8 cellular contexts compared by ENCODE assay signal in the genomic region with DNA sequence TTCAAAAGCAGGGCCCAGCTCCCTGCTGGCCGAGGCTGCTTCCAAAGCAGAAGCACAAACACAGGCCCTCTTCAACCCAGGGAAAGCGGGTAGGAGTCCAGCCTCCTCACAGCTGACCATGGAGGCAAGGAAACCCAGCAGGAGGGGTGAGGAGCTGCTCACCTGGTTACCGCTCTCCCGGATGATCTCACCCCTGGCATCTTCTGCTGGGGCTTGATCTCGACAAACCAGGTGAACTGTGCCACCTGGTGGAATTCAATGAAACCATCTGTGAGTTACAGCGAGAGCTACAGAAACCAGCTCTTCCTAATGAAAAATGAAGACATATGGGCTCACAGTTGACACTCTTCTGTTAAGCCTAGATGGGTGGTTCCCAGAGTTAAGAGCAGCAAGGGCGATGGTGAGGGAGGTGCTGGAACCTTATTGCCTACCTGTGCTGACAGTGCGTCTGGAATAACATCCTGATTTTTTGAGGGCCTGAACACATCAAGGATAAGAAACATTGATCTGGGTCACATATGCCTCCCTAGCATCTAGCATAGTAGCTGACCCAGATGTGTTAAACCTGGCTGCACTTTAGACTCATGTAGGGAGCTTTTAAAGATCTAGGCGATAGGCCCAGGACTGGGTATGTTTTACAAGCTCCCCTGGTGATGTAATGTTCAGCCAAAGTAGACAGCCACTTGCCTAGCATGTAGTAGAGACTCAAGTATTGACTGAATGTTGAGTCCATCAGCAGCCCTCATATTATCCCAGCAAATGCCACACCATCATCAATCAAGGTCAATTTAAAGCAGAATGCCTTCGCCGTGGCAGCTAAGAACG. TPM values are rescaled to one million over a fixed set of nuclear protein-coding genes. Genes with fewer than 3 reads are reported as not detected.
DNase-seq lines count a peak whose midpoint lies in the region; ATAC-seq, FAIRE-seq and TF ChIP-seq lines count a peak whose summit lies in the region.

No MANE protein-coding gene starts in this region.

- intact Hi-C loops in breast epithelium (cut with DNase I; ENCODE audit: low total_unique reads) (no loop called here), HepG2 (cut with micrococcal nuclease; ENCODE audit: unreplicated experiment) (loop anchor here (5.0 kb wide), 3 partner anchors 211 to 671 kb away; no protein-coding TSS in a partner anchor), testis (cut with DNase I; ENCODE audit: low total_unique reads) (loop anchor here (5.0 kb wide), 1 partner anchor 2001 kb away; no protein-coding TSS in a partner anchor)

- no peaks in the 10 kb centered on the region for H3K27me3 ChIP-seq in breast epithelium
- H3K27me3 ChIP-seq in HepG2 (ENCODE audit: control insufficient read depth in 1 of 2, insufficient read depth in 2 of 2, low read length in 2 of 2): no peaks in the 10 kb centered on the region
- no peaks in the 10 kb centered on the region for H3K27me3 ChIP-seq in testis

- H3K9me3 ChIP-seq in breast epithelium: no peaks in the 10 kb centered on the region
- no peaks in the 10 kb centered on the region for H3K9me3 ChIP-seq in HepG2 (ENCODE audit: low read length)
- H3K9me3 ChIP-seq in testis: no peaks in the 10 kb centered on the region

- no peak overlapping the region for H2AFZ ChIP-seq in HepG2 (ENCODE audit: low read length)

- ATAC-seq in T-cell (replicated peaks in 1 of 4) (peak; percentile 60 to 75 (median 70)), HepG2 (peak; percentile 84)

- no peak overlapping the region for H3K4me3 Mint-ChIP-seq in T-cell

- peak; percentile 90 for FAIRE-seq in HepG2 (lab: Jason Lieb, UNC)

- TF ChIP-seq EP300 in HepG2 (IDR thresholded peaks at IDR 0.05; ENCODE audit: low read depth in 2 of 2, low read length in 2 of 2): no peak
- no peak for TF ChIP-seq EP300 in HepG2 (CRISPR knock-in tag; IDR thresholded peaks at IDR 0.05; ENCODE audit: borderline replicate concordance)

- TF ChIP-seq POLR2A in breast epithelium (IDR thresholded peaks at IDR 0.05) (no peak), HepG2 (IDR thresholded peaks at IDR 0.05; ENCODE audit: insufficient read depth in 1 of 2, low read depth in 2 of 2, low read length in 2 of 2) (no peak), testis (IDR thresholded peaks at IDR 0.05) (no peak)

- peak; percentile 64 for DNase-seq in ELR (ENCODE audit: low read depth)
- DNase-seq in H4 (ENCODE audit: low spot score): peak; percentile 48
- DNase-seq in NCI-H1417 (lab: John Stamatoyannopoulos, UW): peak; percentile 84 to 97 (median 85)
- peak in 33 of 34 experiments; percentile 17 to 67 (median 56) for DNase-seq in T-cell
- peak in 1 of 2 donors; percentile 80 for DNase-seq in breast epithelium (ENCODE audit: low spot score in 2 of 2)
- DNase-seq in HepG2 (ENCODE audit: low spot score): peak; percentile 66
- DNase-seq in testis: peak; percentile 69
- DNase-seq in mesenteric fat pad (ENCODE audit: low spot score): no peak

- CTCF ChIA-PET in T-cell (lab: Charles Lee): interaction anchor here (0.6 to 3.4 kb wide), 44 partner anchors 15 to 672 kb away, joined by 3 to 85 read pairs (median 4); a partner anchor contains a TSS
- CTCF ChIA-PET in HepG2 (lab: Yijun Ruan, JAX; ENCODE audit: low intra/inter-chr PET ratio, low total read pairs): interaction anchor here (1.3 to 1.6 kb wide), 2 partner anchors 363 to 672 kb away, joined by 4 to 9 read pairs; no protein-coding TSS in a partner anchor

- H3K4me2 ChIP-seq in HepG2 (ENCODE audit: low read depth, low read length): no peak overlapping the region

- no peaks in the 10 kb centered on the region for H4K20me1 ChIP-seq in HepG2 (ENCODE audit: insufficient read depth, low read length)

- POLR2A ChIA-PET in T-cell (lab: Charles Lee): interaction anchor here (0.6 to 1.1 kb wide), 5 partner anchors 344 to 400 kb away, joined by 4 to 8 read pairs (median 5); a partner anchor contains a TSS
- POLR2A ChIA-PET in HepG2 (lab: Yijun Ruan, JAX): interaction anchor here (0.8 to 1.6 kb wide), 3 partner anchors 33 to 347 kb away, joined by 3 to 11 read pairs (median 5); a partner anchor contains a TSS

- no peaks in the 10 kb centered on the region for H3K79me2 ChIP-seq in HepG2 (ENCODE audit: insufficient read depth, low read length)

- peak; percentile 33 to 80 (median 56) for TF ChIP-seq CTCF in breast epithelium (IDR thresholded peaks at IDR 0.05)
- peak; percentile 84 for TF ChIP-seq CTCF in HepG2 (CRISPR knock-in tag; IDR thresholded peaks at IDR 0.05)
- TF ChIP-seq CTCF in testis (IDR thresholded peaks at IDR 0.05): peak in 2 of 3 experiments; percentile 26 to 31

- H3K27ac Mint-ChIP-seq in T-cell: peak overlapping the region in 1 of 2 donors; percentile 55

- BruUV-seq in HepG2 (replicated peaks; lab: Mats Ljungman, UMichigan): no TSS peak

- H3K27me3 Mint-ChIP-seq in T-cell: no peaks in the 10 kb centered on the region

- H3K36me3 Mint-ChIP-seq in T-cell: peaks cover 26% of the 10 kb centered on the region

- H3K9me3 Mint-ChIP-seq in T-cell: no peaks in the 10 kb centered on the region

- TF ChIP-seq RAD21 in HepG2 (CRISPR knock-in tag; IDR thresholded peaks at IDR 0.05): peak; percentile 82

- H3K4me3 ChIP-seq in breast epithelium (no peak overlapping the region), HepG2 (replicated peaks in 1 of 3; ENCODE audit: insufficient read depth in 1 of 3, low read depth in 2 of 3, low read length in 3 of 3) (no peak overlapping the region), testis (no peak overlapping the region)

- no peak overlapping the region for H3K9ac ChIP-seq in HepG2 (ENCODE audit: insufficient read depth, low read depth, low read length)

- in situ Hi-C loops in HepG2 (cut with HindIII; ENCODE audit: extremely low pct_ligation_motif_present, low pct_unique_long_range_greater_than_20kb): loop anchor here (10.0 kb wide), 2 partner anchors 353 to 673 kb away; no protein-coding TSS in a partner anchor

- H3K4me1 Mint-ChIP-seq in T-cell: peaks cover 28 to 51% (median 37%) of the 10 kb centered on the region in 3 donors

- 69% methylated on average over 12 of the region's 12 CpGs for WGBS in HepG2 (ENCODE audit: low lambda C conversion rate)
- WGBS in testis, 2 donors: 80 to 81% methylated on average over 11 to 12 of the region's 12 CpGs

- H3K4me1 ChIP-seq in breast epithelium (peaks cover 6 to 14% of the 10 kb centered on the region in 2 donors), HepG2 (ENCODE audit: insufficient read depth, low read length) (peaks cover 33% of the 10 kb centered on the region), testis (peaks cover 13% of the 10 kb centered on the region)

- H3K27ac ChIP-seq in breast epithelium: no peak overlapping the region
- no peak overlapping the region for H3K27ac ChIP-seq in HepG2 (ENCODE audit: extremely low read length, insufficient read depth, low read length)
- no peak overlapping the region for H3K27ac ChIP-seq in testis

- no peaks in the 10 kb centered on the region for H3K36me3 ChIP-seq in breast epithelium
- 0 out of 5 replicates have a peak, but pooled peaks cover 0 to 1% of the 10 kb centered on the region in 2 experiments for H3K36me3 ChIP-seq in HepG2 (replicated peaks in 1 of 2; ENCODE audit: control insufficient read depth in 1 of 2, insufficient read depth in 2 of 2, low read length in 2 of 2)
- no peaks in the 10 kb centered on the region for H3K36me3 ChIP-seq in testis (ENCODE audit: low read depth, missing control alignments)

RNA-seq across cellular contexts. Expression of a gene that starts 6.1 kb away (rescaled TPM):
- total RNA-seq in H4 (2014; rRNA removed; shearing (Covaris generic)): 0.27 and 2.7 TPM in 2 replicates
- total RNA-seq in T-cell (10 to 100 TPM; 18.1 to 27.8 (median 21.7) TPM), breast epithelium (10 to 100 TPM; 16.2 to 35.7 (median 16.4) TPM), HepG2 (2016; rRNA removed; fragmentation: Illumina TruSeq; extraction: Trizol) (4.8 and 7.2 TPM in 2 replicates), testis (10 to 100 TPM; 11.4 to 16.8 TPM), mesenteric fat pad (14.8 TPM)
- total RNA-seq in HepG2 (2016; cell fraction: cytosol; rRNA removed; fragmentation: Illumina TruSeq; extraction: Trizol; ENCODE audit: low read depth): 8.8 and 10.5 TPM in 2 replicates
- 5.6 and 5.7 TPM in 2 replicates for total RNA-seq in HepG2 (2016; cell fraction: insoluble cytoplasmic fraction; rRNA removed; fragmentation: Illumina TruSeq; extraction: Trizol)
- total RNA-seq in HepG2 (2016; cell fraction: membrane; rRNA removed; fragmentation: Illumina TruSeq; extraction: Trizol): 9.1 and 14.0 TPM in 2 replicates
- 6.7 TPM in 2 replicates for total RNA-seq in HepG2 (2016; cell fraction: nucleus; rRNA removed; fragmentation: Illumina TruSeq; extraction: Trizol)
- polyA plus RNA-seq in HepG2 (2011; rRNA removed) (8.4 and 12.7 TPM in 2 replicates), testis (ENCODE audit: insufficient read depth, low read depth, low replicate concordance) (15.9 TPM)
- 7.3 and 8.0 TPM in 2 replicates for polyA plus RNA-seq in HepG2 (2011; cell fraction: cytosol; rRNA removed)
- polyA plus RNA-seq in HepG2 (2011; cell fraction: nucleus; rRNA removed): 19.6 and 21.8 TPM in 2 replicates
- 10.8 and 12.0 TPM in 2 replicates for polyA plus RNA-seq in HepG2 (2012)
- polyA plus RNA-seq in HepG2 (2016; cell fraction: cytosol; fragmentation: Illumina TruSeq; extraction: Trizol; ENCODE audit: low read depth): 15.2 and 25.5 TPM in 2 replicates
- polyA plus RNA-seq in HepG2 (2016; cell fraction: insoluble cytoplasmic fraction; fragmentation: Illumina TruSeq; extraction: Trizol; ENCODE audit: low read depth): 8.8 and 9.3 TPM in 2 replicates
- polyA plus RNA-seq in HepG2 (2016; cell fraction: membrane; fragmentation: Illumina TruSeq; extraction: Trizol; ENCODE audit: low read depth): 15.3 and 19.6 TPM in 2 replicates
- polyA plus RNA-seq in HepG2 (2016; cell fraction: nucleus; fragmentation: Illumina TruSeq; extraction: Trizol; ENCODE audit: insufficient read depth, low read depth): 14.9 and 17.8 TPM in 2 replicates
- 0.89 and 5.4 TPM in 2 replicates for polyA minus RNA-seq in HepG2 (2011; rRNA and poly(A)+ RNA removed; ENCODE audit: low replicate concordance)
- polyA minus RNA-seq in HepG2 (2011; cell fraction: cytosol; rRNA and poly(A)+ RNA removed): 2.5 and 5.0 TPM in 2 replicates
- 12.2 and 18.3 TPM in 2 replicates for polyA minus RNA-seq in HepG2 (2011; cell fraction: nucleus; rRNA and poly(A)+ RNA removed)

RNA-seq across cellular contexts. Expression of a gene that starts 47.1 kb away (rescaled TPM):
- not detected in 2 replicates for total RNA-seq in H4 (2014; rRNA removed; shearing (Covaris generic))
- 1 to 10 TPM; 5.2 to 9.0 (median 8.8) TPM for total RNA-seq in T-cell
- under 1 TPM in 2 of 3 donors, not detected in 1; under 0.01 to 0.16 TPM for total RNA-seq in breast epithelium
- total RNA-seq in HepG2 (2016; rRNA removed; fragmentation: Illumina TruSeq; extraction: Trizol): 0.18 and 0.62 TPM in 2 replicates
- not detected in 2 replicates for total RNA-seq in HepG2 (2016; cell fraction: cytosol; rRNA removed; fragmentation: Illumina TruSeq; extraction: Trizol; ENCODE audit: low read depth)
- total RNA-seq in HepG2 (2016; cell fraction: insoluble cytoplasmic fraction; rRNA removed; fragmentation: Illumina TruSeq; extraction: Trizol): 0.07 and 0.58 TPM in 2 replicates
- 0.03 and 0.37 TPM in 2 replicates for total RNA-seq in HepG2 (2016; cell fraction: membrane; rRNA removed; fragmentation: Illumina TruSeq; extraction: Trizol)
- 2.0 and 2.1 TPM in 2 replicates for total RNA-seq in HepG2 (2016; cell fraction: nucleus; rRNA removed; fragmentation: Illumina TruSeq; extraction: Trizol)
- polyA plus RNA-seq in HepG2 (2011; rRNA removed): 0.37 and 0.52 TPM in 2 replicates
- polyA plus RNA-seq in HepG2 (2011; cell fraction: cytosol; rRNA removed): 0.07 and 0.09 TPM in 2 replicates
- polyA plus RNA-seq in HepG2 (2011; cell fraction: nucleus; rRNA removed): 1.9 and 2.3 TPM in 2 replicates
- polyA plus RNA-seq in HepG2 (2012): 0.20 and 0.34 TPM in 2 replicates
- 0.03 TPM in 1 of 2 replicates, not detected in the other for polyA plus RNA-seq in HepG2 (2016; cell fraction: cytosol; fragmentation: Illumina TruSeq; extraction: Trizol; ENCODE audit: low read depth)
- 0.17 and 0.24 TPM in 2 replicates for polyA plus RNA-seq in HepG2 (2016; cell fraction: insoluble cytoplasmic fraction; fragmentation: Illumina TruSeq; extraction: Trizol; ENCODE audit: low read depth)
- polyA plus RNA-seq in HepG2 (2016; cell fraction: membrane; fragmentation: Illumina TruSeq; extraction: Trizol; ENCODE audit: low read depth): 0.03 TPM in 1 of 2 replicates, not detected in the other
- polyA plus RNA-seq in HepG2 (2016; cell fraction: nucleus; fragmentation: Illumina TruSeq; extraction: Trizol; ENCODE audit: insufficient read depth, low read depth): 2.5 and 3.1 TPM in 2 replicates
- polyA minus RNA-seq in HepG2 (2011; rRNA and poly(A)+ RNA removed; ENCODE audit: low replicate concordance): 1.3 TPM in 1 of 2 replicates, not detected in the other
- not detected in 2 replicates for polyA minus RNA-seq in HepG2 (2011; cell fraction: cytosol; rRNA and poly(A)+ RNA removed)
- polyA minus RNA-seq in HepG2 (2011; cell fraction: nucleus; rRNA and poly(A)+ RNA removed): 2.7 and 3.2 TPM in 2 replicates
- total RNA-seq in testis: 1 to 10 TPM; 1.7 to 1.9 TPM
- 0.50 TPM for polyA plus RNA-seq in testis (ENCODE audit: insufficient read depth, low read depth, low replicate concordance)
- 0.32 TPM for total RNA-seq in mesenteric fat pad

Comparison
In these comparisons a context has a peak if more than half of its experiments do, and no peak if none do; other contexts are left out.
1. CTCF ChIP-seq: peak in every context shown above with its lines; median percentile 84 in HepG2; 56 in breast epithelium; 28 in testis.